Comparison of ENCODE assay signal across 28 cellular contexts in genomic region chr13:60425332-60425731, GRCh38.
"Had no signal": no experiment of that assay in that cellular context is flagged by ENCODE, and none has a peak within 500 bp of the region (broad histone marks: within the 10 kb centered on the region; RNA-seq: fewer than 3 reads in every experiment).

No MANE protein-coding gene starts in this region.

- H3K27ac ChIP-seq: esophagus muscularis mucosa, foreskin keratinocyte, gastroesophageal sphincter, heart left ventricle, hepatocyte, left lung, prostate gland, right atrium auricular region, stomach, thyroid gland, vagina had no signal

- H3K4me1 ChIP-seq: foreskin keratinocyte, left lung, prostate gland, stomach, thyroid gland, vagina had no signal

- H3K36me3 ChIP-seq: esophagus muscularis mucosa, gastroesophageal sphincter, heart left ventricle, left lung, prostate gland, right atrium auricular region, stomach, thyroid gland, vagina had no signal

- H3K9me3 Mint-ChIP-seq: naive thymus-derived CD8-positive, alpha-beta T cell had no signal

- ATAC-seq: foreskin keratinocyte; gastroesophageal sphincter; heart left ventricle; left lung; naive thymus-derived CD8-positive, alpha-beta T cell; sciatic nerve had no signal

- H3K27me3 Mint-ChIP-seq: dendritic cell treated with granulocyte-macrophage colony-stimulating factor and Interleukin-4, amounts not matched to agents 40 ng/mL and 50 ng/mL, for 4 days; naive thymus-derived CD8-positive, alpha-beta T cell had no signal

- H2AFZ ChIP-seq: hepatocyte had no signal

- DNase-seq: effector memory CD4-positive, alpha-beta T cell; foreskin keratinocyte; heart left ventricle; kidney; left lung; mammary epithelial cell; mesendoderm; midbrain; naive thymus-derived CD8-positive, alpha-beta T cell; nephron progenitor cell; nucleus accumbens; stimulated activated CD4-positive, alpha-beta T cell treated with anti-CD3 and anti-CD28 coated beads, Interleukin-12 subunit alpha, Interleukin-12 subunit beta, amount 100 ng/mL, for 4 hours; stimulated activated CD4-positive, alpha-beta T cell treated with anti-CD3 and anti-CD28 coated beads, Interleukin-1b, Interleukin-23, amount 100 ng/mL, for 48 hours; stimulated activated CD4-positive, alpha-beta T cell treated with anti-CD3 and anti-CD28 coated beads, Interleukin-4, amount 100 ng/mL, for 1 hour; stimulated activated CD8-positive, alpha-beta memory T cell treated with anti-CD3 and anti-CD28 coated beads, Interleukin-4, amount 100 ng/mL, for 48 hours; stimulated activated naive CD4-positive, alpha-beta T cell treated with Interleukin-2 at 50 U/mL for 16 hours; stomach; thyroid gland; trophoblast cell had no signal

- H3K4me1 Mint-ChIP-seq: nephron progenitor cell had no signal

- H3K27me3 ChIP-seq: esophagus muscularis mucosa, foreskin keratinocyte, gastroesophageal sphincter, heart left ventricle, hepatocyte, left lung, right atrium auricular region, stomach, thyroid gland, vagina had no signal

- H3K4me3 Mint-ChIP-seq: dendritic cell treated with granulocyte-macrophage colony-stimulating factor and Interleukin-4, amounts not matched to agents 40 ng/mL and 50 ng/mL, for 4 days; naive thymus-derived CD8-positive, alpha-beta T cell; nephron progenitor cell had no signal

- H3K4me2 ChIP-seq: hepatocyte, smooth muscle cell had no signal

- H3K4me3 ChIP-seq: esophagus muscularis mucosa, gastroesophageal sphincter, heart left ventricle, hepatocyte, left lung, prostate gland, right atrium auricular region, smooth muscle cell, stomach, thyroid gland, vagina had no signal

- H3K9me3 ChIP-seq: esophagus muscularis mucosa, gastroesophageal sphincter, prostate gland, right atrium auricular region, stomach, thyroid gland, vagina had no signal

- H3K27ac Mint-ChIP-seq: dendritic cell treated with granulocyte-macrophage colony-stimulating factor and Interleukin-4, amounts not matched to agents 40 ng/mL and 50 ng/mL, for 4 days; nephron progenitor cell had no signal
